Comparison of ENCODE assay signal across 8 cellular contexts in the genomic region with DNA sequence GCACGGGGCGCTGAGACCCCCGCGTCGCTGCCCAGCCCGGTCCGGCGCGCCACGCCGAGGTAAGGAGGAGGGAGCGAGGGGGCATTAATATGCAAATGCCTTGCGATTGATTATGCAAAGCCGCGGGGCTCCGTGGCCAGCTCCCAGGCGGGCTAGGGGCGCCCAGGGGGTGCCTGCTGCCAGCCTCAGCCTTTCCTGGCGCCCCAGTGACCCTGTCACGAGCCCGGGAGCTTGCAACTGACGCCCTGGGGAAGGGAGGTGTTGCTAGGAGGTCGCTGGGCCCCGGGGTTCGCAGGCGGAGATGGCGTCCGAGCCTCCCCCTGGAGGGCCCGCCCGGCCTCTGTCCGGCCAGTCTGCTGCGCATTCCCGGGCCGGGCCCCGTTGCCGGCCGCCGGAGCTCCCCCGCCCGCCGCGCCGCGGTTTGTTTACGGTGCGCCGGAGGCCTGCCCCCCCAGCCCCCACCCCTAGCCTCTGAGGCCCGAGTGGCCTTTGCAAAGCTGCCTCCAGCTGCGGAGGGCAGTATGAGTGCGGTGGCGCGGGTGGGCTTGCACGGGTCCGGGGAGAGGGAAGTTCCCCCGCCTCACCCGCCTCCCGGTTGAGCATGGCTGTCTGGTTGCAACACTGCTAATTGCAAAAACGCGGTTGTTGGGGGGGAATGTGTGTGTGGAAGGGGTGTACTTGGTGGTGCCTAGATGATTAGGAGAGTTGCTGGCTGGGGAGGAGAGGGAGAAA. TPM values are rescaled to one million over a fixed set of nuclear protein-coding genes. Genes with fewer than 3 reads are reported as not detected.
DNase-seq lines count a peak whose midpoint lies in the region; FAIRE-seq and TF ChIP-seq lines count a peak whose summit lies in the region.

No MANE protein-coding gene starts in this region.

- H3K27ac ChIP-seq in astrocyte (ENCODE audit: low read depth, low read length), result no peak overlapping the region

- H3K27ac Mint-ChIP-seq in astrocyte (ENCODE audit: unreplicated experiment), result no peak overlapping the region

- DNase-seq in GM03348 (ENCODE audit: low spot score) (peak; percentile 70), HFF-Myc (ENCODE audit: extremely low read depth, low read depth) (no peak), NT2/D1 (ENCODE audit: low read depth, low spot score) (no peak), astrocyte (ENCODE audit: low read depth) (no peak), NCI-H1694 (lab: John Stamatoyannopoulos, UW) (no peak)
- DNase-seq in stimulated activated CD4-positive, alpha-beta T cell treated with anti-CD3 and anti-CD28 coated beads, Interleukin-2, amount 100 ng/mL, for 48 hours, result no peak

- H3K79me2 ChIP-seq in astrocyte (ENCODE audit: insufficient read depth, low read length), result peaks cover 27% of the 10 kb centered on the region

- FAIRE-seq in astrocyte (lab: Jason Lieb, UNC), result no peak

- peaks cover 3% of the 10 kb centered on the region for H3K36me3 Mint-ChIP-seq in astrocyte (ENCODE audit: low read depth, unreplicated experiment)

- peak overlapping the region; percentile 91 for H3K9ac ChIP-seq in NT2/D1 (ENCODE audit: insufficient read length, low read depth)
- H3K9ac ChIP-seq in astrocyte (ENCODE audit: low read length), result peak overlapping the region; percentile 84
- peak overlapping the region; percentile 83 for H3K9ac ChIP-seq in skeletal muscle satellite cell (ENCODE audit: low read depth, low read length)

- peaks cover 7% of the 10 kb centered on the region for H3K27me3 ChIP-seq in NT2/D1 (ENCODE audit: insufficient read depth, insufficient read length)
- H3K27me3 ChIP-seq in astrocyte (ENCODE audit: insufficient read depth, low read length), result peaks cover 7% of the 10 kb centered on the region
- no peaks in the 10 kb centered on the region for H3K27me3 ChIP-seq in skeletal muscle satellite cell (ENCODE audit: control insufficient read depth, insufficient read depth, low read length)

- peaks cover 32% of the 10 kb centered on the region for H3K4me1 ChIP-seq in NT2/D1 (ENCODE audit: insufficient read depth, insufficient read length)
- peaks cover 28% of the 10 kb centered on the region for H3K4me1 ChIP-seq in astrocyte (ENCODE audit: insufficient read depth, low read length)
- peaks cover 36% of the 10 kb centered on the region for H3K4me1 ChIP-seq in skeletal muscle satellite cell (ENCODE audit: control insufficient read depth, insufficient read depth, low read length)

- peak overlapping the region; percentile 94 for H3K4me3 Mint-ChIP-seq in astrocyte (ENCODE audit: unreplicated experiment)

- H2AFZ ChIP-seq in astrocyte (ENCODE audit: low read depth, low read length), result peak overlapping the region; percentile 91

- H3K36me3 ChIP-seq in NT2/D1 (ENCODE audit: insufficient read depth, insufficient read length, low read length) (no peaks in the 10 kb centered on the region), astrocyte (ENCODE audit: insufficient read depth, low read length) (no peaks in the 10 kb centered on the region), skeletal muscle satellite cell (ENCODE audit: insufficient read depth, low read length) (no peaks in the 10 kb centered on the region)

- H4K20me1 ChIP-seq in astrocyte (ENCODE audit: insufficient read depth, low read length), result peaks cover 20% of the 10 kb centered on the region

- no peaks in the 10 kb centered on the region for H3K9me3 ChIP-seq in NT2/D1 (ENCODE audit: insufficient read depth, low read length)
- H3K9me3 ChIP-seq in astrocyte (ENCODE audit: insufficient read depth, low read depth, low read length), result no peaks in the 10 kb centered on the region
- no peaks in the 10 kb centered on the region for H3K9me3 ChIP-seq in iPS-18c (ENCODE audit: control insufficient read depth, insufficient read depth, low read length)
- no peaks in the 10 kb centered on the region for H3K9me3 ChIP-seq in skeletal muscle satellite cell (replicated peaks; ENCODE audit: low read length)

- H3K4me2 ChIP-seq in astrocyte (ENCODE audit: low read length) (peak overlapping the region; percentile 94), skeletal muscle satellite cell (ENCODE audit: low read length) (peak overlapping the region; percentile 84)

- TF ChIP-seq CTCF in HFF-Myc (IDR thresholded peaks at IDR 0.05; ENCODE audit: low read depth, low read length, missing control alignments) (no peak), astrocyte (IDR thresholded peaks at IDR 0.05; ENCODE audit: insufficient read depth, low read depth, low read length) (no peak)

- H3K4me1 Mint-ChIP-seq in astrocyte (ENCODE audit: low read depth, unreplicated experiment), result peaks cover 26% of the 10 kb centered on the region

- peak overlapping the region; percentile 88 for H3K4me3 ChIP-seq in HFF-Myc (replicated peaks; ENCODE audit: low read depth, low read length)
- peak overlapping the region; percentile 73 for H3K4me3 ChIP-seq in NT2/D1 (ENCODE audit: insufficient read length, low read depth)
- peak overlapping the region; percentile 90 for H3K4me3 ChIP-seq in astrocyte (ENCODE audit: insufficient read depth, low read depth, low read length)
- H3K4me3 ChIP-seq in iPS-18c (ENCODE audit: insufficient read depth, low read depth, low read length), result peak overlapping the region; percentile 82
- H3K4me3 ChIP-seq in skeletal muscle satellite cell (ENCODE audit: low read length), result peak overlapping the region; percentile 98

- peaks cover 22% of the 10 kb centered on the region for H3K27me3 Mint-ChIP-seq in astrocyte (ENCODE audit: low read depth, unreplicated experiment)

- H3K9me3 Mint-ChIP-seq in astrocyte (ENCODE audit: unreplicated experiment), result no peaks in the 10 kb centered on the region

RNA-seq across cellular contexts. Expression of a gene that starts 0.4 kb away (rescaled TPM):
- 16.7 and 20.4 TPM in 2 replicates for total RNA-seq in astrocyte
- total RNA-seq in skeletal muscle satellite cell (2012; rRNA removed), result 18.8 and 22.6 TPM in 2 replicates

RNA-seq across cellular contexts. Expression of a gene that starts 9.0 kb away (rescaled TPM):
- total RNA-seq in astrocyte, result 49.2 and 56.4 TPM in 2 replicates
- total RNA-seq in skeletal muscle satellite cell (2012; rRNA removed), result 52.7 and 58.3 TPM in 2 replicates

RNA-seq across cellular contexts. Expression of a gene that starts 37.2 kb away (rescaled TPM):
- 8.7 and 10.1 TPM in 2 replicates for total RNA-seq in astrocyte
- total RNA-seq in skeletal muscle satellite cell (2012; rRNA removed), result 1.8 and 2.2 TPM in 2 replicates

RNA-seq across cellular contexts. Expression of a gene that starts 48.0 kb away (rescaled TPM):
- total RNA-seq in astrocyte, result not detected in 2 replicates
- total RNA-seq in skeletal muscle satellite cell (2012; rRNA removed), result 6.8 and 15.1 TPM in 2 replicates

RNA-seq across cellular contexts. Expression of a gene that starts 58.6 kb away (rescaled TPM):
- total RNA-seq in astrocyte, result 81.9 and 83.3 TPM in 2 replicates
- total RNA-seq in skeletal muscle satellite cell (2012; rRNA removed), result 40.0 and 42.8 TPM in 2 replicates
